8 cellular contexts compared by ENCODE assay signal in genomic region chr3:45687828-45688193, GRCh38. TPM values are rescaled to one million over a fixed set of nuclear protein-coding genes. Genes with fewer than 3 reads are reported as not detected.
DNase-seq lines count a peak whose midpoint lies in the region; ATAC-seq, FAIRE-seq and TF ChIP-seq lines count a peak whose summit lies in the region.
"Had no signal": no experiment of that assay in that cellular context is flagged by ENCODE, and none has a peak within 500 bp of the region (broad histone marks: within the 10 kb centered on the region; RNA-seq: fewer than 3 reads in every experiment).

No MANE protein-coding gene starts in this region.

- peak overlapping the region; percentile 80 for H3K4me3 Mint-ChIP-seq in GM23338

- H2BK12ac ChIP-seq in H1 (ENCODE audit: low read depth, low read length): no peak overlapping the region

- no peak for FAIRE-seq in H1 (lab: Jason Lieb, UNC)
- no peak for FAIRE-seq in frontal cortex (lab: Jason Lieb, UNC)
- no peak for FAIRE-seq in H54 (lab: Jason Lieb, UNC)

- H3F3A ChIP-seq in GM23338 (replicated peaks; ENCODE audit: low read depth) (no peaks in the 10 kb centered on the region), OCI-LY1 (ENCODE audit: insufficient read depth, low read length) (no peaks in the 10 kb centered on the region)

- no peak overlapping the region for H2AK5ac ChIP-seq in H1 (ENCODE audit: low read depth, low read length)

- H3K9ac ChIP-seq in OCI-LY1 (ENCODE audit: low read length) (peak overlapping the region; percentile 58; the same call in 1 of the 2 replicates), H1 (replicated peaks in 1 of 4; ENCODE audit: extremely low read depth in 1 of 4, low read depth in 3 of 4, low read length in 3 of 4) (no peak overlapping the region), rectal smooth muscle tissue (ENCODE audit: low read length) (no peak overlapping the region)

- no peak overlapping the region for H3K14ac ChIP-seq in H1 (ENCODE audit: insufficient read length)

- H3K4ac ChIP-seq in H1 (replicated peaks; ENCODE audit: insufficient read length, low read depth, low read length): no peak overlapping the region

- no peak overlapping the region for H3K56ac ChIP-seq in H1 (replicated peaks; ENCODE audit: insufficient read length, low read depth, low read length)

- TF ChIP-seq CTCF in GM23338 (conservative IDR thresholded peaks at IDR 0.05; ENCODE audit: low read depth in 2 of 2) (no peak), OCI-LY1 (IDR thresholded peaks at IDR 0.05; ENCODE audit: low read length) (no peak), H1 (IDR thresholded peaks at IDR 0.05; ENCODE audit: control extremely low read depth in 1 of 3, insufficient read depth in 1 of 3, low read depth in 1 of 3, low read length in 3 of 3) (no peak)

- peak overlapping the region; percentile 97 for H3K4me3 ChIP-seq in GM23338
- H3K4me3 ChIP-seq in OCI-LY1 (ENCODE audit: low read depth, low read length, poor library complexity, severe bottlenecking): peak overlapping the region; percentile 95
- peak overlapping the region; percentile 61 to 87 (median 80); a peak in 7 of 8 replicates for H3K4me3 ChIP-seq in H1 (ENCODE audit: extremely low read depth in 1 of 4, insufficient read depth in 2 of 4, low read depth in 3 of 4, low read length in 4 of 4)
- H3K4me3 ChIP-seq in rectal smooth muscle tissue (ENCODE audit: low read length): peak overlapping the region; percentile 80

- H3K23me2 ChIP-seq in H1 (ENCODE audit: low read depth, low read length): peaks cover 14% of the 10 kb centered on the region

- H3K36me3 Mint-ChIP-seq in GM23338 (ENCODE audit: low read depth): peaks cover 28% of the 10 kb centered on the region

- no peak overlapping the region; the same call in 1 of the 2 replicates for H3K27ac ChIP-seq in GM23338 (ENCODE audit: low read depth)
- H3K27ac ChIP-seq in OCI-LY1 (ENCODE audit: low read depth, low read length, poor library complexity, severe bottlenecking): no peak overlapping the region
- no peak overlapping the region for H3K27ac ChIP-seq in H1 (ENCODE audit: low read depth, low read length)
- H3K27ac ChIP-seq in rectal smooth muscle tissue (ENCODE audit: low read depth, low read length): no peak overlapping the region
- H3K27ac ChIP-seq: foreskin keratinocyte had no signal

- POLR2A ChIA-PET in H1 (lab: Charles Lee; ENCODE audit: partially characterized antibody): interaction anchor here (0.5 to 8.5 kb wide), 4 partner anchors 9 to 100 kb away, joined by 3 to 88 read pairs (median 3); no protein-coding TSS in a partner anchor

- TF ChIP-seq RAD21 in H1 (IDR thresholded peaks at IDR 0.05 in 1 of 2, conservative IDR thresholded peaks at IDR 0.05 in 1 of 2; ENCODE audit: low read depth in 2 of 2, low read length in 2 of 2): no peak

- no peak overlapping the region for H3K27ac Mint-ChIP-seq in GM23338

- no peak overlapping the region for H2BK20ac ChIP-seq in H1 (ENCODE audit: low read length)

- H3K4me1 Mint-ChIP-seq in GM23338: peaks cover 50% of the 10 kb centered on the region

- H3K79me2 ChIP-seq in GM23338 (replicated peaks; ENCODE audit: insufficient read depth): peaks cover 33% of the 10 kb centered on the region
- peaks cover 24% of the 10 kb centered on the region for H3K79me2 ChIP-seq in OCI-LY1 (ENCODE audit: insufficient read depth, low read length)
- H3K79me2 ChIP-seq in H1 (ENCODE audit: control insufficient read depth in 1 of 2, insufficient read depth in 2 of 2, low read length in 2 of 2): peaks cover 19 to 34% of the 10 kb centered on the region in 2 experiments

- H2AFZ ChIP-seq in GM23338 (no peak overlapping the region), OCI-LY1 (ENCODE audit: low read length) (no peak overlapping the region), H1 (ENCODE audit: low read length) (no peak overlapping the region)

- H3K9me2 ChIP-seq in GM23338 (ENCODE audit: insufficient read depth): no peaks in the 10 kb centered on the region
- no peaks in the 10 kb centered on the region for H3K9me2 ChIP-seq in OCI-LY1 (ENCODE audit: low read depth, low read length)

- CTCF ChIA-PET in H1 (lab: Charles Lee; ENCODE audit: partially characterized antibody): interaction anchor here (0.8 kb wide), 1 partner anchor 11 kb away, joined by 3 read pairs; no protein-coding TSS in a partner anchor

- H2BK120ac ChIP-seq in H1 (replicated peaks; ENCODE audit: low read depth, low read length): no peak overlapping the region

- no peaks in the 10 kb centered on the region for H3K36me3 ChIP-seq in GM23338 (ENCODE audit: insufficient read depth)
- H3K36me3 ChIP-seq in OCI-LY1 (ENCODE audit: insufficient read depth, low read length): peaks cover 11% of the 10 kb centered on the region; the same call in 1 of the 2 replicates
- H3K36me3 ChIP-seq in H1 (ENCODE audit: control insufficient read depth in 2 of 4, insufficient read depth in 4 of 4, low read length in 3 of 4): peaks cover 0 to 2% (median 0%) of the 10 kb centered on the region in 4 experiments; a peak in 2 of 8 replicates
- peaks cover 4% of the 10 kb centered on the region for H3K36me3 ChIP-seq in rectal smooth muscle tissue (ENCODE audit: control insufficient read depth, insufficient read depth, low read length)

- H3K18ac ChIP-seq in H1 (ENCODE audit: extremely low read depth, low read length): no peak overlapping the region

- H4K91ac ChIP-seq in H1 (replicated peaks; ENCODE audit: insufficient read length, low read length): no peak overlapping the region

- TF ChIP-seq EP300 in H1 (IDR thresholded peaks at IDR 0.05; ENCODE audit: borderline replicate concordance in 1 of 2, low read depth in 2 of 2, low read length in 2 of 2): no peak

- H3K4me1 ChIP-seq in GM23338 (ENCODE audit: insufficient read depth): peaks cover 42% of the 10 kb centered on the region
- peaks cover 26% of the 10 kb centered on the region for H3K4me1 ChIP-seq in OCI-LY1 (ENCODE audit: insufficient read depth, low read length, severe bottlenecking)
- peaks cover 12 to 22% (median 13%) of the 10 kb centered on the region in 4 experiments; a peak in 6 of 7 replicates for H3K4me1 ChIP-seq in H1 (replicated peaks in 1 of 4; ENCODE audit: control insufficient read depth in 3 of 4, insufficient read depth in 4 of 4, low read length in 3 of 4)
- peaks cover 10% of the 10 kb centered on the region for H3K4me1 ChIP-seq in rectal smooth muscle tissue (ENCODE audit: control insufficient read depth, insufficient read depth, low read length)
- H3K4me1 ChIP-seq: foreskin keratinocyte had no signal

- H4K8ac ChIP-seq in H1 (ENCODE audit: extremely low read depth, insufficient read depth, low read length): no peak overlapping the region

- H2BK5ac ChIP-seq in H1 (ENCODE audit: low read depth, low read length): no peak overlapping the region

- DNase-seq in GM23338 (ENCODE audit: low spot score) (no peak), H1 (ENCODE audit: low read depth in 1 of 2, low spot score in 2 of 2) (no peak), frontal cortex (ENCODE audit: low spot score in 2 of 2) (no peak), H54 (ENCODE audit: insufficient read length, low spot score) (no peak)

- no peak overlapping the region for H3K23ac ChIP-seq in H1 (ENCODE audit: insufficient read length)

- no peaks in the 10 kb centered on the region for H3K9me3 ChIP-seq in OCI-LY1 (ENCODE audit: low read length)
- peaks cover under 1% of the 10 kb centered on the region in 2 experiments; a peak in 1 of 4 replicates for H3K9me3 ChIP-seq in H1 (ENCODE audit: insufficient read depth in 2 of 2, low read depth in 1 of 2, low read length in 1 of 2)

- H3K27me3 ChIP-seq in GM23338 (ENCODE audit: insufficient read depth) (no peaks in the 10 kb centered on the region), OCI-LY1 (ENCODE audit: insufficient read depth, low read length) (no peaks in the 10 kb centered on the region), H1 (replicated peaks in 1 of 4; ENCODE audit: control insufficient read depth in 3 of 4, extremely low read depth in 1 of 4, insufficient read depth in 3 of 4, low read length in 3 of 4) (no peaks in the 10 kb centered on the region), rectal smooth muscle tissue (ENCODE audit: control insufficient read depth, insufficient read depth, low read length) (no peaks in the 10 kb centered on the region)
- H3K27me3 ChIP-seq: foreskin keratinocyte had no signal

- peaks cover 9% of the 10 kb centered on the region for H3K27me3 Mint-ChIP-seq in GM23338 (ENCODE audit: insufficient read depth, low read depth, poor library complexity)

- peak overlapping the region; percentile 84 for H3K4me2 ChIP-seq in GM23338
- peak overlapping the region; percentile 81 for H3K4me2 ChIP-seq in OCI-LY1 (ENCODE audit: low read length)
- H3K4me2 ChIP-seq in H1 (ENCODE audit: insufficient read depth in 1 of 2, low read depth in 2 of 2, low read length in 2 of 2): peak overlapping the region; percentile 61 to 94; a peak in 3 of 4 replicates

- peaks cover 10% of the 10 kb centered on the region for H3K9me3 Mint-ChIP-seq in GM23338

- no peak overlapping the region for H2BK15ac ChIP-seq in H1 (ENCODE audit: low read length)

- ATAC-seq in GM23338: no peak
- ATAC-seq in activated CD4-positive, CD25-positive, alpha-beta regulatory T cell treated with anti-CD3 and anti-CD28 coated beads, Interleukin-2, amount 50 U/mL, for 24 hours: no peak

- TF ChIP-seq POLR2A in H1 (IDR thresholded peaks at IDR 0.05; ENCODE audit: control extremely low read depth in 1 of 2, low read depth in 2 of 2, low read length in 2 of 2) (no peak), H54 (IDR thresholded peaks at IDR 0.05; ENCODE audit: low read depth, low read length) (no peak)

- no peaks in the 10 kb centered on the region for H3K79me1 ChIP-seq in H1 (ENCODE audit: low read depth, low read length)

- peaks cover 4% of the 10 kb centered on the region; the same call in 1 of the 2 replicates for H4K20me1 ChIP-seq in GM23338 (replicated peaks; ENCODE audit: insufficient read depth)
- no peaks in the 10 kb centered on the region for H4K20me1 ChIP-seq in OCI-LY1 (ENCODE audit: insufficient read depth, low read length)
- H4K20me1 ChIP-seq in H1 (replicated peaks in 1 of 2; ENCODE audit: control insufficient read depth in 1 of 2, insufficient read depth in 2 of 2, low read length in 2 of 2): peaks cover 0 to 6% of the 10 kb centered on the region in 2 experiments

- WGBS in H1 (ENCODE audit: extremely low coverage in 1 of 2, insufficient coverage in 1 of 2, insufficient read length in 1 of 2, insufficient replicate concordance in 2 of 2, low coverage in 1 of 2, low lambda C conversion rate in 2 of 2, missing lambda C conversion rate in 1 of 2), 2 experiments: 49% methylated on average over 4 of the region's 4 CpGs; no CpG with 5 or more reads in 1 of the 2 experiments

- no peak overlapping the region for H4K5ac ChIP-seq in H1 (ENCODE audit: insufficient read length, low read depth, low read length)

RNA-seq across cellular contexts. Expression of gene SACM1L, which starts 1.4 kb away (rescaled TPM):
- total RNA-seq in GM23338 (2014; rRNA removed; shearing (Covaris generic)): 97.2 and 97.8 TPM in 2 replicates
- 43.2 and 43.5 TPM in 2 replicates for polyA plus RNA-seq in GM23338 (2016; fragmentation: Nextera tagmentation; extraction: Ambion mirVana)
- total RNA-seq in H1 (2021; fragmentation: NEBNext Ultra II Directional; extraction: Animal tissue kit (Norgen Biotek cat#: 25700)): 59.7 and 61.0 TPM in 2 replicates
- 12.6 and 20.1 TPM in 2 replicates for polyA plus RNA-seq in H1 (2011; rRNA removed)
- 26.3 TPM for polyA plus RNA-seq in H1 (2011; cell fraction: cytosol; rRNA removed)
- polyA plus RNA-seq in H1 (2011; cell fraction: nucleus; rRNA removed): 19.6 TPM
- polyA plus RNA-seq in H1 (2012, experiment 1 of 2): 32.3 to 54.1 TPM (median 35.9 TPM) in 4 replicates
- 2.9 TPM for polyA plus RNA-seq in H1 (2012, experiment 2 of 2)
- 35.0 TPM for polyA plus RNA-seq in H1 (2013, experiment 1 of 2)
- 32.1 TPM for polyA plus RNA-seq in H1 (2013, experiment 2 of 2)
- 37.4 and 48.7 TPM in 2 replicates for polyA minus RNA-seq in H1 (2011; rRNA and poly(A)+ RNA removed)
- polyA minus RNA-seq in H1 (2011; cell fraction: cytosol; rRNA and poly(A)+ RNA removed): 49.0 TPM
- polyA minus RNA-seq in H1 (2011; cell fraction: nucleus; rRNA and poly(A)+ RNA removed): 59.5 TPM
- total RNA-seq in frontal cortex: 34.2 TPM
